ENCODE assay signal across 8 cellular contexts in genomic region chr20:58650776-58651547, GRCh38. TPM values are rescaled to one million over a fixed set of nuclear protein-coding genes. Genes with fewer than 3 reads are reported as not detected.
A peak's percentile ranks its signal among the peaks of the same experiment; 100 is the strongest.
DNase-seq lines count a peak whose midpoint lies in the region; ATAC-seq lines count a peak whose summit lies in the region.

Gene STX16, plus strand, starts transcription at chr20:58651283. Its CDS starts 724 bp downstream, at chr20:58652007.

- CTCF ChIA-PET in activated CD8-positive, alpha-beta memory T cell treated with anti-CD3 and anti-CD28 coated beads for 36 hours (lab: Charles Lee) = interaction anchor here (0.7 to 1.6 kb wide), 17 partner anchors 8 to 472 kb away, joined by 3 to 8 read pairs (median 4); no protein-coding TSS in a partner anchor

- DNase-seq in CD1c-positive myeloid dendritic cell (ENCODE audit: extremely low spot score) (peak; percentile 96), HS-27A (ENCODE audit: low read depth) (peak; percentile 89), NK-92 (lab: John Stamatoyannopoulos, UW; ENCODE audit: unreplicated experiment) (peak; percentile 16), memory B cell (ENCODE audit: low spot score in 2 of 2) (peak; percentile 68 to 73)
- peak; percentile 74 to 77 (median 74) for DNase-seq in effector memory CD8-positive, alpha-beta T cell
- peak; percentile 70 for DNase-seq in stimulated activated CD8-positive, alpha-beta memory T cell treated with anti-CD3 and anti-CD28 coated beads, Interleukin-12 subunit alpha, Interleukin-12 subunit beta, amount 100 ng/mL, for 1 hour (ENCODE audit: low read depth)

- no peaks in the 10 kb centered on the region for H3K9me3 Mint-ChIP-seq in effector memory CD8-positive, alpha-beta T cell
- H3K9me3 Mint-ChIP-seq in memory B cell = no peaks in the 10 kb centered on the region

- peak within 1 kb of the TSS; percentile 92 to 98 for H3K4me3 Mint-ChIP-seq in effector memory CD8-positive, alpha-beta T cell
- H3K4me3 Mint-ChIP-seq in memory B cell = peak within 1 kb of the TSS; percentile 91

- peak within 1 kb of the TSS; percentile 96 to 99 for H3K27ac Mint-ChIP-seq in effector memory CD8-positive, alpha-beta T cell
- peak within 1 kb of the TSS; percentile 91 for H3K27ac Mint-ChIP-seq in memory B cell

- peaks cover 23 to 33% of the 10 kb centered on the region in 2 donors for H3K4me1 Mint-ChIP-seq in effector memory CD8-positive, alpha-beta T cell (ENCODE audit: low read depth in 2 of 2)
- H3K4me1 Mint-ChIP-seq in memory B cell = peaks cover 7% of the 10 kb centered on the region

- H3K36me3 Mint-ChIP-seq in effector memory CD8-positive, alpha-beta T cell (ENCODE audit: insufficient read depth) = peaks cover 32% of the 10 kb centered on the region
- H3K36me3 Mint-ChIP-seq in memory B cell = peaks cover 4% of the 10 kb centered on the region

- POLR2A ChIA-PET in activated CD8-positive, alpha-beta memory T cell treated with anti-CD3 and anti-CD28 coated beads for 36 hours (lab: Charles Lee) = interaction anchor here (0.6 to 2.9 kb wide), 15 partner anchors 9 to 1259 kb away, joined by 3 to 15 read pairs (median 3); partner anchors contain the start of genes ATP5F1E, RBM38 and VAPB

- no peaks in the 10 kb centered on the region for H3K27me3 Mint-ChIP-seq in effector memory CD8-positive, alpha-beta T cell
- H3K27me3 Mint-ChIP-seq in memory B cell = no peaks in the 10 kb centered on the region

- ATAC-seq in GM19452 (IDR thresholded peaks at IDR 0.05; ENCODE audit: unreplicated experiment) = peak; percentile 67
- peak; percentile 65 for ATAC-seq in effector memory CD8-positive, alpha-beta T cell (replicated peaks)
- ATAC-seq in memory B cell (ENCODE audit: low read depth) = peak; percentile 72

RNA-seq across cellular contexts. Expression of gene STX16, which starts in this region (rescaled TPM):
- total RNA-seq in activated CD8-positive, alpha-beta memory T cell treated with anti-CD3 and anti-CD28 coated beads for 36 hours = 10 to 100 TPM; 67.8 to 70.3 TPM

Comparison
In these comparisons a context has a peak if more than half of its experiments do, and no peak if none do; other contexts are left out.
1. Peak in every context shown above with its lines: DNase-seq and ATAC-seq.
2. DNase-seq: peak in every context shown above with its lines; median percentile 96 in CD1c-positive myeloid dendritic cell; 89 in HS-27A; 74 in effector memory CD8-positive, alpha-beta T cell; 70 in memory B cell; 70 in stimulated activated CD8-positive, alpha-beta memory T cell treated with anti-CD3 and anti-CD28 coated beads, Interleukin-12 subunit alpha, Interleukin-12 subunit beta, amount 100 ng/mL, for 1 hour; 16 in NK-92.